1 cellular context compared by ENCODE assay signal in genomic region chr17:788551-788950, GRCh38.
TF ChIP-seq lines count a peak whose summit lies in the region.

No MANE protein-coding gene starts in this region.

TF ChIP-seq in H1, 55 proteins besides CTCF, POLR2A, EP300 and RAD21:
- TF ChIP-seq POLR2AphosphoS5 (IDR thresholded peaks at IDR 0.05; ENCODE audit: low read depth, low read length) (peak; percentile 27; the same call in 1 of the 2 replicates), USF2 (IDR thresholded peaks at IDR 0.05; ENCODE audit: low read length) (no peak)
